In the genomic region with DNA sequence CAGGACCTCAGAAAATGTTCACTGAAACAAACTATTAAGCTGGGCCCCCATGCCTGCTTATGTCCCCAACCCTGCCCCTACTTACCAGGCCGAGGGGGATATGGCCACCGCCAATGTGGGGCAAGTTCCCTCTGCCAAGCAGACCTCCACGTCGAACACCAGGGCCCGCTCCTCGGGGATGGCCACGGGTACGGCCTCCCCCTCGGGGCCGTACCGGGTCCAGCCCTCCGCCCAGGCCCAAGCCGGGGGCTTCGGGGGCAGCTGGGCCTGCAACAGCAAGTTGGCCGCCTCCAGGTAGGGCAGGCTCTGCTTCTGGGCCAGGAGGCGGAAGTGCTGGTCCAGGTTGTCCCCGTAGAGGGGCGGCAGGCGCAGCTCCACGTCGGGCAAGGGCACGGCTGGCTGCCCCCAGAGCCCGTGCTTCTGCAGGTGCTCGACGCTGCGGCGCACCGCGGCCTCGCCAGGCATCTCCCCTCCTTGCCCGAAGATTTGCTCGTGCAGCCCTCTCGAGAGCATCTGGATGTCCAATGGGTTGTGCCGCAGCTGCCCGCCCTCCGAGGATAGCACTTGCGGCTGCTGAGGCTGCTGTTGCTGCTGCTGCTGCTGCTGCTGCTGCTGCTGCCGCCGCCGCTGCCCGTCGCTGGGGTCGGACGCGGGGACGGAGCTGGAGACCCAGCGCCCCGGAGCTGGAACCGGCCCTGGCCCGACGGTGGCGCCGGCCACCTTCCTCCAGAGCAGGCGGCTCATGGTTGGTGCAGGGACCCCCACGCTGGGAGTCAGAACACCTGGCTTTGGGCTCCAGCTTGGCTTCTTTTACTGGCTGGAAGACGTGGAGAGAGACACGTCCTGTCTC, we compare ENCODE assay signal across 8 cellular contexts. TPM values are rescaled to one million over a fixed set of nuclear protein-coding genes. Genes with fewer than 3 reads are reported as not detected.
A peak's percentile ranks its signal among the peaks of the same experiment; 100 is the strongest.
DNase-seq lines count a peak whose midpoint lies in the region; ATAC-seq and TF ChIP-seq lines count a peak whose summit lies in the region.

No MANE protein-coding gene starts in this region.

- DNase-seq in AG10803 (ENCODE audit: low read depth) (no peak), colonic mucosa (no peak), germinal center (ENCODE audit: low spot score) (no peak), Kasumi-1 (lab: John Stamatoyannopoulos, UW) (no peak)
- no peak for DNase-seq in naive thymus-derived CD4-positive, alpha-beta T cell

- H3K4me3 ChIP-seq in AG10803 (ENCODE audit: low read length) (peak overlapping the region; percentile 85), colonic mucosa (peak overlapping the region; percentile 98)
- H3K4me3 ChIP-seq in naive thymus-derived CD4-positive, alpha-beta T cell (ENCODE audit: low read length) = peak overlapping the region; percentile 79

- H3K9me3 Mint-ChIP-seq in IgD-negative memory B cell = peaks cover 0 to 5% (median 0%) of the 10 kb centered on the region in 3 donors
- peaks cover 0 to 10% (median 0%) of the 10 kb centered on the region in 11 donors for H3K9me3 Mint-ChIP-seq in naive thymus-derived CD4-positive, alpha-beta T cell

- POLR2A ChIA-PET in naive thymus-derived CD4-positive, alpha-beta T cell (lab: Charles Lee) = interaction anchor here (1.4 kb wide), 1 partner anchor 89 kb away, joined by 4 read pairs; a partner anchor contains a TSS

- peaks cover 27 to 44% (median 42%) of the 10 kb centered on the region in 3 donors for H3K4me1 Mint-ChIP-seq in IgD-negative memory B cell
- peaks cover 37 to 66% (median 59%) of the 10 kb centered on the region in 7 donors for H3K4me1 Mint-ChIP-seq in naive thymus-derived CD4-positive, alpha-beta T cell

- no peaks in the 10 kb centered on the region for H3K27me3 ChIP-seq in colonic mucosa
- H3K27me3 ChIP-seq in naive thymus-derived CD4-positive, alpha-beta T cell (ENCODE audit: control insufficient read depth in 2 of 2, insufficient read depth in 2 of 2, low read length in 2 of 2) = no peaks in the 10 kb centered on the region

- H3K27ac ChIP-seq in colonic mucosa = no peak overlapping the region
- H3K27ac ChIP-seq in naive thymus-derived CD4-positive, alpha-beta T cell (ENCODE audit: low read depth, low read length) = peak overlapping the region; percentile 82

- peaks cover 2% of the 10 kb centered on the region for H3K27me3 Mint-ChIP-seq in IgD-negative memory B cell
- H3K27me3 Mint-ChIP-seq in naive thymus-derived CD4-positive, alpha-beta T cell = peaks cover 0 to 9% (median 4%) of the 10 kb centered on the region in 5 donors

- peaks cover 10% of the 10 kb centered on the region for H3K36me3 Mint-ChIP-seq in IgD-negative memory B cell
- peaks cover 0 to 42% (median 34%) of the 10 kb centered on the region in 5 donors for H3K36me3 Mint-ChIP-seq in naive thymus-derived CD4-positive, alpha-beta T cell

- TF ChIP-seq CTCF in AG10803 (conservative IDR thresholded peaks at IDR 0.05; ENCODE audit: low read length) (no peak), colonic mucosa (IDR thresholded peaks at IDR 0.05) (no peak)

- H3K9ac ChIP-seq in colonic mucosa (ENCODE audit: low read depth in 2 of 2, low read length in 2 of 2) = peak overlapping the region; percentile 16 to 74

- peak overlapping the region; percentile 79 to 99 (median 92) for H3K4me3 Mint-ChIP-seq in IgD-negative memory B cell
- peak overlapping the region; percentile 76 to 97 (median 86) for H3K4me3 Mint-ChIP-seq in naive thymus-derived CD4-positive, alpha-beta T cell

- no peaks in the 10 kb centered on the region for H3K9me3 ChIP-seq in colonic mucosa
- H3K9me3 ChIP-seq in naive thymus-derived CD4-positive, alpha-beta T cell (ENCODE audit: control insufficient read depth in 2 of 3, low read length in 3 of 3) = no peaks in the 10 kb centered on the region

- peak overlapping the region in 2 of 3 donors; percentile 80 to 99 for H3K27ac Mint-ChIP-seq in IgD-negative memory B cell
- peak overlapping the region in 8 of 9 donors; percentile 17 to 93 (median 73) for H3K27ac Mint-ChIP-seq in naive thymus-derived CD4-positive, alpha-beta T cell

- CTCF ChIA-PET in naive thymus-derived CD4-positive, alpha-beta T cell (lab: Charles Lee) = interaction anchor here (0.6 kb wide), 1 partner anchor 15 kb away, joined by 3 read pairs; no protein-coding TSS in a partner anchor

- H3K36me3 ChIP-seq in colonic mucosa = peaks cover 15% of the 10 kb centered on the region
- peaks cover 22 to 49% (median 31%) of the 10 kb centered on the region in 3 experiments for H3K36me3 ChIP-seq in naive thymus-derived CD4-positive, alpha-beta T cell (ENCODE audit: control insufficient read depth in 2 of 3, insufficient read depth in 3 of 3, low read length in 3 of 3)

- H3K4me1 ChIP-seq in colonic mucosa = peaks cover 43% of the 10 kb centered on the region
- H3K4me1 ChIP-seq in naive thymus-derived CD4-positive, alpha-beta T cell (ENCODE audit: control insufficient read depth in 2 of 2, insufficient read depth in 2 of 2, low read length in 2 of 2) = peaks cover 54 to 59% of the 10 kb centered on the region in 2 donors

- intact Hi-C loops in colonic mucosa (cut with DNase I) = no loop called here
- intact Hi-C loops in naive thymus-derived CD4-positive, alpha-beta T cell (cut with micrococcal nuclease) = loop anchor here (5.0 to 10.0 kb wide), 7 partner anchors 128 to 1602 kb away; a partner anchor contains a TSS

- no peak for ATAC-seq in naive thymus-derived CD4-positive, alpha-beta T cell
- ATAC-seq in HG03571 (IDR thresholded peaks at IDR 0.05; ENCODE audit: unreplicated experiment) = no peak
- ATAC-seq in GM18517 (IDR thresholded peaks at IDR 0.05; ENCODE audit: unreplicated experiment) = no peak

RNA-seq across cellular contexts. Expression of a gene that starts 1.4 kb away (rescaled TPM):
- 46.5 TPM for polyA plus RNA-seq in IgD-negative memory B cell
- total RNA-seq in colonic mucosa = 10 to 100 TPM; 70.8 to 86.8 TPM
- 100 to 1,000 TPM; 121 to 136 (median 129) TPM for total RNA-seq in naive thymus-derived CD4-positive, alpha-beta T cell
- polyA plus RNA-seq in naive thymus-derived CD4-positive, alpha-beta T cell = 10 to 100 TPM; 24.0 to 61.3 TPM
